ENCODE assay signal across 31 cellular contexts in the genomic region with DNA sequence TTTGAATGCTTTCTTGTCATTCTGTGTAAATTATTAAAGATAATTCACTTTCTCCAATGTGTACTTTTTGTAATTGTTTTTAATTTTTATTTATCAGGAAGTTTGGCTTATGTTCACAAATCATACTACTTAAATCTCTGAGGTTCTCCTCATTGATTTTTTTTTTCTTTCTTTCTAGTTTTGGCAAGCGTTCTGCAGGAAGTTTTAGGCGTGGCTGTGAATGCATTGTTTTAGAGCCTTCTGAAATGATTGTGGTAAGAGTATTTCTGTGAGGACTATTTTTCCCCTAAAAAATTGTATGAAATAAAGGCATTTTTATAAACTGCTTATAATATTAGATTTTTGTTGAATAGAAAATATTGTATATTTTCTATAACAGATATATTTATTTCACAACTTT.
DNase-seq lines count a peak whose midpoint lies in the region; ATAC-seq, FAIRE-seq and TF ChIP-seq lines count a peak whose summit lies in the region.
"Had no signal": no experiment of that assay in that cellular context is flagged by ENCODE, and none has a peak within 500 bp of the region (broad histone marks: within the 10 kb centered on the region; RNA-seq: fewer than 3 reads in every experiment).

No MANE protein-coding gene starts in this region.

- TF ChIP-seq RAD21 in Ishikawa (IDR thresholded peaks at IDR 0.05; ENCODE audit: low read depth) = no peak

- H3K4me3 Mint-ChIP-seq in activated CD4-positive, alpha-beta T cell treated with anti-CD3 and anti-CD28 coated beads for 36 hours = no peak overlapping the region
- H3K4me3 Mint-ChIP-seq: activated naive CD4-positive, alpha-beta T cell treated with anti-CD3 and anti-CD28 coated beads, Interleukin-2, amount 50 U/mL, for 24 hours; naive thymus-derived CD8-positive, alpha-beta T cell; stimulated activated naive CD8-positive, alpha-beta T cell treated with anti-CD3 and anti-CD28 coated beads, Interleukin-15, amount 100 ng/mL, for 72 hours; WTC11 had no signal

- H3K27me3 Mint-ChIP-seq in activated CD4-positive, alpha-beta T cell treated with anti-CD3 and anti-CD28 coated beads for 36 hours = no peaks in the 10 kb centered on the region
- H3K27me3 Mint-ChIP-seq: activated naive CD4-positive, alpha-beta T cell treated with anti-CD3 and anti-CD28 coated beads, Interleukin-2, amount 50 U/mL, for 24 hours; naive thymus-derived CD8-positive, alpha-beta T cell; stimulated activated naive CD8-positive, alpha-beta T cell treated with anti-CD3 and anti-CD28 coated beads, Interleukin-15, amount 100 ng/mL, for 72 hours had no signal

- H3K27ac ChIP-seq in dorsolateral prefrontal cortex = peak overlapping the region in 36 of 59 donors; percentile 1 to 98 (median 29)
- H3K27ac ChIP-seq: epithelial cell of prostate, skin epidermis had no signal

- no peak for ATAC-seq in activated CD4-positive, alpha-beta T cell treated with anti-CD3 and anti-CD28 coated beads for 36 hours
- ATAC-seq: left colon; naive thymus-derived CD8-positive, alpha-beta T cell; stimulated activated naive CD8-positive, alpha-beta T cell treated with anti-CD3 and anti-CD28 coated beads, Interleukin-15, amount 100 ng/mL, for 72 hours; WTC11 had no signal

- POLR2A ChIA-PET in activated CD4-positive, alpha-beta T cell treated with anti-CD3 and anti-CD28 coated beads for 36 hours (lab: Charles Lee) = no interaction called here

- CTCF ChIA-PET in activated CD4-positive, alpha-beta T cell treated with anti-CD3 and anti-CD28 coated beads for 36 hours (lab: Charles Lee) = interaction anchor here (0.8 to 1.5 kb wide), 3 partner anchors 14 to 387 kb away, joined by 3 to 4 read pairs (median 3); no protein-coding TSS in a partner anchor

- peak; percentile 90 for FAIRE-seq in A204.1 (lab: Jason Lieb, UNC)
- FAIRE-seq: K562, RCC 7860 had no signal

- intact Hi-C loops in dorsolateral prefrontal cortex (cut with DNase I) = no loop called here
- intact Hi-C loops in activated CD4-positive, alpha-beta T cell treated with anti-CD3 and anti-CD28 coated beads for 36 hours (cut with DNase I, micrococcal nuclease) = no loop called here

- no peak for DNase-seq in dorsolateral prefrontal cortex
- peak; percentile 30 for DNase-seq in medulla oblongata (ENCODE audit: extremely low spot score)
- no peak for DNase-seq in midbrain (lab: John Stamatoyannopoulos, UW)
- no peak for DNase-seq in activated CD4-positive, alpha-beta T cell treated with anti-CD3 and anti-CD28 coated beads for 36 hours
- no peak for DNase-seq in activated CD8-positive, alpha-beta memory T cell treated with anti-CD3 and anti-CD28 coated beads for 24 hours
- no peak for DNase-seq in anterior cingulate cortex (lab: John Stamatoyannopoulos, UW)
- DNase-seq: activated CD4-positive, alpha-beta T cell treated with anti-CD3 and anti-CD28 coated beads, Interleukin-2, amount 50 U/mL, for 4 hours; activated CD8-positive, alpha-beta memory T cell treated with anti-CD3 and anti-CD28 coated beads, Interleukin-2, amount 50 U/mL, for 4 hours; DMS153; foreskin fibroblast; head of caudate nucleus; left colon; MG63; naive thymus-derived CD8-positive, alpha-beta T cell; NCI-H1417; NCI-H2081; NCI-H345; NCI-H748 treated with DMSO at 0.1 percent for 48 hours; nucleus accumbens; stimulated activated CD4-positive, alpha-beta T cell treated with anti-CD3 and anti-CD28 coated beads, Interleukin-1b, Interleukin-23, amount 100 ng/mL, for 48 hours; stimulated activated CD8-positive, alpha-beta memory T cell treated with anti-CD3 and anti-CD28 coated beads, Interleukin-4, amount 100 ng/mL, for 48 hours; stimulated activated naive CD8-positive, alpha-beta T cell treated with anti-CD3 and anti-CD28 coated beads, Interleukin-15, amount 100 ng/mL, for 72 hours; thyroid gland had no signal

- peak in 1 of 56 donors; percentile 8 for TF ChIP-seq CTCF in dorsolateral prefrontal cortex (IDR thresholded peaks at IDR 0.05 in 54 of 56, conservative IDR thresholded peaks at IDR 0.05 in 2 of 56; ENCODE audit: low read depth in 1 of 56, partially characterized antibody in 56 of 56)

- no peak overlapping the region for H3K4me3 ChIP-seq in dorsolateral prefrontal cortex
- H3K4me3 ChIP-seq: K562, MG63, skin epidermis, thyroid gland had no signal

- H3K9me3 Mint-ChIP-seq in activated CD4-positive, alpha-beta T cell treated with anti-CD3 and anti-CD28 coated beads for 36 hours (ENCODE audit: low read depth) = no peaks in the 10 kb centered on the region
- H3K9me3 Mint-ChIP-seq: activated naive CD4-positive, alpha-beta T cell treated with anti-CD3 and anti-CD28 coated beads, Interleukin-2, amount 50 U/mL, for 24 hours; naive thymus-derived CD8-positive, alpha-beta T cell; stimulated activated naive CD8-positive, alpha-beta T cell treated with anti-CD3 and anti-CD28 coated beads, Interleukin-15, amount 100 ng/mL, for 72 hours; WTC11 had no signal

- no peak overlapping the region for H3K27ac Mint-ChIP-seq in activated CD4-positive, alpha-beta T cell treated with anti-CD3 and anti-CD28 coated beads for 36 hours
- H3K27ac Mint-ChIP-seq: activated naive CD4-positive, alpha-beta T cell treated with anti-CD3 and anti-CD28 coated beads, Interleukin-2, amount 50 U/mL, for 24 hours; naive thymus-derived CD8-positive, alpha-beta T cell; stimulated activated naive CD8-positive, alpha-beta T cell treated with anti-CD3 and anti-CD28 coated beads, Interleukin-15, amount 100 ng/mL, for 72 hours; WTC11 had no signal

- H3K27me3 ChIP-seq in dorsolateral prefrontal cortex = no peaks in the 10 kb centered on the region
- H3K27me3 ChIP-seq: MG63, thyroid gland had no signal

- no peak for TF ChIP-seq EP300 in Ishikawa (IDR thresholded peaks at IDR 0.05; ENCODE audit: borderline replicate concordance)

- peaks cover 7% of the 10 kb centered on the region for H3K36me3 Mint-ChIP-seq in activated CD4-positive, alpha-beta T cell treated with anti-CD3 and anti-CD28 coated beads for 36 hours (ENCODE audit: low read depth)
- H3K36me3 Mint-ChIP-seq: WTC11 had no signal

- peaks cover 20% of the 10 kb centered on the region for H3K4me1 Mint-ChIP-seq in activated CD4-positive, alpha-beta T cell treated with anti-CD3 and anti-CD28 coated beads for 36 hours
- H3K4me1 Mint-ChIP-seq: stimulated activated naive CD8-positive, alpha-beta T cell treated with anti-CD3 and anti-CD28 coated beads, Interleukin-15, amount 100 ng/mL, for 72 hours had no signal

TF ChIP-seq in Ishikawa, 13 proteins besides CTCF, POLR2A, EP300 and RAD21:
- TF ChIP-seq NFIC (IDR thresholded peaks at IDR 0.05) (peak; percentile 79), FOXM1 (IDR thresholded peaks at IDR 0.05; ENCODE audit: borderline replicate concordance, low read depth) (no peak)
